Comparison of ENCODE assay signal across 9 cellular contexts in the genomic region with DNA sequence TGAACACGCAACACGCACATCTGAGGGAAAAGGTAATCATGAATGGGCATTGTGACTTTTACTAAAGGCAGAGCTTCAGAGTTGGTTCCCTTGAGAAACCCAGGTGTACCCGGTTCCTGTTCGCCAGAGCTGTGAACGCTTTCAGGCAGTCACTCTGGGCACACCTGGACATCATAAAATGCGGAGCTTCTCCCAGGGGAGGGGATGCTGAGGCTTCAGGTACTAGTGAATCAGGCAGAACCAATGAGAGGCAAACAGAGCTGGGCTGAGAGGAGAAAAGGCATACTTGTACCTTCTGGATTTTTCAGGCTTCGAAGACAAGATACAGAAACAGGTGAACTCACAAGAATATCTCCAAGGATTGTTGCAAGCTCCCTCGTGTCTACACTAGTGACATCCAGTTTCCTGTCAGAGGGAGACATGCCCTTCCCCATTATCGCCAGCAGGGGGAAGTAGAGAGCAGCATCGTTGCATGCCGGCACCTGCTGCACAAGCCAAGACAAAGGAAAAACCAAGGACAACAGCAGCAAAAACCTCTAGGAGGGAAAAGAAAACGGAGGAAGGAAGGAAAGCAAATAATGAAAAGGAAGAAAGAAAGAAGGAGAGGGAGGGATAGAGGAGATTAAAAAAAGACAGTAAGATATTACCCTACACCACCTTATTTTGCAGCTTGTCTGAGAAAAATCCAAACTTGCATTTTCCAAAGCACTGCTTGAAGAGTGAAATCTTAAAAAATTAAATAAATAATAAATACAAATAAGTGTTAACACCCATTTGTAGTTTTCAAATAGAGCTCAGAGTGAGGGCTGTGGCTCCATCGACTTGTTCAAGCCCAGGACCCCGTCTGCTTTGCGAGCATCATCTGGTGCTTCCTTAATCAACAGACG. TPM values are rescaled to one million over a fixed set of nuclear protein-coding genes. Genes with fewer than 3 reads are reported as not detected.
DNase-seq lines count a peak whose midpoint lies in the region; ATAC-seq and TF ChIP-seq lines count a peak whose summit lies in the region.
"Had no signal": no experiment of that assay in that cellular context is flagged by ENCODE, and none has a peak within 500 bp of the region (broad histone marks: within the 10 kb centered on the region; RNA-seq: fewer than 3 reads in every experiment).

No MANE protein-coding gene starts in this region.

- TF ChIP-seq CTCF in GM10248 (IDR thresholded peaks at IDR 0.05; ENCODE audit: control extremely low read depth, extremely low read depth, low read depth, missing control alignments), result peak; percentile 99
- peak; percentile 79 for TF ChIP-seq CTCF in coronary artery (IDR thresholded peaks at IDR 0.05)
- peak; percentile 89 to 99 (median 98) for TF ChIP-seq CTCF in right lobe of liver (IDR thresholded peaks at IDR 0.05)

- ATAC-seq in HG03280 (IDR thresholded peaks at IDR 0.05; ENCODE audit: unreplicated experiment), result peak; percentile 64
- peak; percentile 59 to 76 (median 66) for ATAC-seq in right lobe of liver
- no peak for ATAC-seq in GM18520 (IDR thresholded peaks at IDR 0.05; ENCODE audit: unreplicated experiment)

- no peak overlapping the region for H3K27ac Mint-ChIP-seq in activated CD4-positive, alpha-beta T cell treated with anti-CD3 and anti-CD28 coated beads, Interleukin-2, amount 10 ng/mL, durations not matched to agents 24 days and 14 days

- CTCF ChIA-PET in GM10248 (lab: Yijun Ruan, JAX), result interaction anchor here (0.7 to 12.5 kb wide), 56 partner anchors 8 to 955 kb away, joined by 3 to 202 read pairs (median 5); partner anchors contain the start of genes DNAJB11 and TBCCD1

- TF ChIP-seq POLR2A in right lobe of liver (IDR thresholded peaks at IDR 0.05), result no peak

- H3K36me3 ChIP-seq in right lobe of liver, result peaks cover 0 to 41% (median 13%) of the 10 kb centered on the region in 4 donors

- H3K4me3 Mint-ChIP-seq in activated CD4-positive, alpha-beta T cell treated with anti-CD3 and anti-CD28 coated beads, Interleukin-2, amount 10 ng/mL, durations not matched to agents 24 days and 14 days, result peak overlapping the region; percentile 3

- H3K4me1 ChIP-seq in right lobe of liver, result peaks cover 2 to 51% (median 22%) of the 10 kb centered on the region in 4 donors

- H3K4me1 Mint-ChIP-seq in activated CD4-positive, alpha-beta T cell treated with anti-CD3 and anti-CD28 coated beads, Interleukin-2, amount 10 ng/mL, durations not matched to agents 24 days and 14 days, result peaks cover 21% of the 10 kb centered on the region

- intact Hi-C loops in activated CD4-positive, alpha-beta T cell treated with anti-CD3 and anti-CD28 coated beads, Interleukin-2, amount 10 ng/mL, durations not matched to agents 24 days and 14 days (cut with micrococcal nuclease), result loop anchor here (5.0 to 10.0 kb wide), 3 partner anchors 78 to 673 kb away; partner anchors contain the start of gene EIF4A2
- intact Hi-C loops in right lobe of liver (cut with DNase I), result loop anchor here in 1 of 2 donors (5.0 kb wide), 1 partner anchor 142 kb away; no protein-coding TSS in a partner anchor

- peak; percentile 84 for DNase-seq in GM10248 (ENCODE audit: extremely low spot score)
- DNase-seq in NCI-H526 (lab: John Stamatoyannopoulos, UW), result peak; percentile 72 to 87
- DNase-seq in activated CD4-positive, alpha-beta T cell treated with anti-CD3 and anti-CD28 coated beads, Interleukin-2, amount 10 ng/mL, durations not matched to agents 24 days and 14 days, result peak; percentile 93
- DNase-seq in coronary artery (ENCODE audit: low spot score), result peak; percentile 78
- DNase-seq in right lobe of liver, result peak; percentile 63 to 83 (median 80)
- DNase-seq in stimulated activated CD8-positive, alpha-beta memory T cell treated with anti-CD3 and anti-CD28 coated beads, Interleukin-12 subunit alpha, Interleukin-12 subunit beta, amount 100 ng/mL, for 1 hour (ENCODE audit: low read depth), result peak; percentile 52

- H3K9me3 Mint-ChIP-seq in activated CD4-positive, alpha-beta T cell treated with anti-CD3 and anti-CD28 coated beads, Interleukin-2, amount 10 ng/mL, durations not matched to agents 24 days and 14 days, result no peaks in the 10 kb centered on the region

- no peaks in the 10 kb centered on the region for H3K9me3 ChIP-seq in right lobe of liver

- peaks cover 27% of the 10 kb centered on the region for H3K27me3 Mint-ChIP-seq in activated CD4-positive, alpha-beta T cell treated with anti-CD3 and anti-CD28 coated beads, Interleukin-2, amount 10 ng/mL, durations not matched to agents 24 days and 14 days

- no peak overlapping the region for H3K4me3 ChIP-seq in coronary artery
- peak overlapping the region; percentile 38 to 61 (median 52) for H3K4me3 ChIP-seq in right lobe of liver

- POLR2A ChIA-PET in GM10248 (lab: Yijun Ruan, JAX), result interaction anchor here (1.0 kb wide), 1 partner anchor 169 kb away, joined by 4 read pairs; no protein-coding TSS in a partner anchor

- no peaks in the 10 kb centered on the region for H3K27me3 ChIP-seq in right lobe of liver

- no peaks in the 10 kb centered on the region for H3K36me3 Mint-ChIP-seq in activated CD4-positive, alpha-beta T cell treated with anti-CD3 and anti-CD28 coated beads, Interleukin-2, amount 10 ng/mL, durations not matched to agents 24 days and 14 days (ENCODE audit: low read depth)

- WGBS in right lobe of liver (ENCODE audit: insufficient coverage, low coverage, low lambda C conversion rate, missing lambda C conversion rate), result 15% methylated on average over 16 of the region's 16 CpGs

- H3K27ac ChIP-seq in coronary artery, result no peak overlapping the region
- peak overlapping the region; percentile 77 to 86 (median 82) for H3K27ac ChIP-seq in right lobe of liver

RNA-seq across cellular contexts. Expression of gene AHSG, which starts 2.0 kb away (rescaled TPM):
- total RNA-seq in activated CD4-positive, alpha-beta T cell treated with anti-CD3 and anti-CD28 coated beads, Interleukin-2, amount 10 ng/mL, durations not matched to agents 24 days and 14 days, result not detected in 2 replicates
- 1,000 to 10,000 TPM in 4 of 6 experiments, 100 to 1,000 TPM in 2; 718 to 1,905 (median 1,079) TPM for total RNA-seq in right lobe of liver

RNA-seq across cellular contexts. Expression of gene FETUB, which starts 25.4 kb away (rescaled TPM):
- not detected in 2 replicates for total RNA-seq in activated CD4-positive, alpha-beta T cell treated with anti-CD3 and anti-CD28 coated beads, Interleukin-2, amount 10 ng/mL, durations not matched to agents 24 days and 14 days
- 100 to 1,000 TPM in 1 of 6 experiments, 10 to 100 TPM in 3, 1 to 10 TPM in 2; 4.4 to 195 (median 47.9) TPM for total RNA-seq in right lobe of liver
- total RNA-seq: skeletal muscle tissue had no signal

RNA-seq across cellular contexts. Expression of gene DNAJB11, which starts 44.3 kb away (rescaled TPM):
- total RNA-seq in activated CD4-positive, alpha-beta T cell treated with anti-CD3 and anti-CD28 coated beads, Interleukin-2, amount 10 ng/mL, durations not matched to agents 24 days and 14 days, result 74.0 and 77.7 TPM in 2 replicates
- total RNA-seq in right lobe of liver, result 10 to 100 TPM; 28.4 to 59.1 (median 49.2) TPM

RNA-seq across cellular contexts. Expression of gene TBCCD1, which starts 47.7 kb away (rescaled TPM):
- total RNA-seq in activated CD4-positive, alpha-beta T cell treated with anti-CD3 and anti-CD28 coated beads, Interleukin-2, amount 10 ng/mL, durations not matched to agents 24 days and 14 days, result 20.9 and 21.4 TPM in 2 replicates
- 1 to 10 TPM; 6.7 to 8.7 (median 7.5) TPM for total RNA-seq in right lobe of liver

RNA-seq across cellular contexts. Expression of gene HRG, which starts 51.0 kb away (rescaled TPM):
- not detected in 2 replicates for total RNA-seq in activated CD4-positive, alpha-beta T cell treated with anti-CD3 and anti-CD28 coated beads, Interleukin-2, amount 10 ng/mL, durations not matched to agents 24 days and 14 days
- total RNA-seq in right lobe of liver, result 1,000 to 10,000 TPM in 2 of 6 experiments, 100 to 1,000 TPM in 4; 378 to 1,312 (median 664) TPM
- total RNA-seq: skeletal muscle tissue had no signal

Comparison
In these comparisons a context has a peak if more than half of its experiments do, and no peak if none do; other contexts are left out.
1. H3K27ac ChIP-seq: peak in right lobe of liver (3 of 3); none in coronary artery (0 of 2).
2. RNA of gene AHSG, which starts 2.0 kb away (total RNA-seq): 718 to 1,905 TPM in right lobe of liver; not detected in activated CD4-positive, alpha-beta T cell treated with anti-CD3 and anti-CD28 coated beads, Interleukin-2, amount 10 ng/mL, durations not matched to agents 24 days and 14 days; every median in the first group is over 100 times any median in the second.
3. Peak in every context shown above with its lines, with median percentiles within 50 percentile points of each other: DNase-seq and CTCF ChIP-seq.